Comparison of ENCODE assay signal across 21 cellular contexts in genomic region chr12:11847539-11847938, GRCh38.
"Had no signal": no experiment of that assay in that cellular context is flagged by ENCODE, and none has a peak within 500 bp of the region (broad histone marks: within the 10 kb centered on the region; RNA-seq: fewer than 3 reads in every experiment).

No MANE protein-coding gene starts in this region.

- DNase-seq: activated CD4-positive, alpha-beta T cell treated with anti-CD3 and anti-CD28 coated beads, Interleukin-2, amount 50 U/mL, for 4 hours; activated gamma-delta T cell; activated T-cell treated with anti-CD3 and anti-CD28 coated beads, Interleukin-2, amount 50 U/mL, for 4 hours; anterior cingulate cortex; brain microvascular endothelial cell; cerebellar nuclear complex; effector memory CD8-positive, alpha-beta T cell; erythroblast; gastrocnemius medialis; heart left ventricle; immature natural killer cell; midbrain; ovary; stomach; SW 1271; T-helper 9 cell had no signal

- H3K4me3 ChIP-seq: gastrocnemius medialis, heart left ventricle, lung, neural progenitor cell, ovary, stomach, thoracic aorta had no signal

- ATAC-seq: activated CD4-positive, CD25-positive, alpha-beta regulatory T cell treated with anti-CD3 and anti-CD28 coated beads, Interleukin-2, amount 50 U/mL, for 24 hours; activated T-cell treated with anti-CD3 and anti-CD28 coated beads, Interleukin-2, amount 50 U/mL, for 4 hours; effector memory CD8-positive, alpha-beta T cell; gastrocnemius medialis; heart left ventricle; sciatic nerve had no signal

- H3K9ac ChIP-seq: neural progenitor cell had no signal

- H3K4me2 ChIP-seq: neural progenitor cell had no signal

- H3K4me1 ChIP-seq: gastrocnemius medialis, neural progenitor cell had no signal

- H3K4me3 Mint-ChIP-seq: activated T-cell treated with anti-CD3 and anti-CD28 coated beads, Interleukin-2, amount 50 U/mL, for 4 hours; effector memory CD8-positive, alpha-beta T cell; immature natural killer cell; neural progenitor cell had no signal

- H3K36me3 ChIP-seq: gastrocnemius medialis, neural progenitor cell, ovary had no signal

- H3K27ac ChIP-seq: brain microvascular endothelial cell, gastrocnemius medialis, neural progenitor cell, ovary, stomach, thoracic aorta had no signal

- H3K9me3 Mint-ChIP-seq: activated T-cell treated with anti-CD3 and anti-CD28 coated beads, Interleukin-2, amount 50 U/mL, for 4 hours; effector memory CD8-positive, alpha-beta T cell; immature natural killer cell; neural progenitor cell had no signal

- H3K27me3 Mint-ChIP-seq: effector memory CD8-positive, alpha-beta T cell had no signal

- H3K27me3 ChIP-seq: brain microvascular endothelial cell, gastrocnemius medialis, heart left ventricle, neural progenitor cell, ovary, stomach had no signal

- H3K9me3 ChIP-seq: gastrocnemius medialis, heart left ventricle, ovary, stomach, thoracic aorta had no signal

- H2AFZ ChIP-seq: neural progenitor cell had no signal

- H3K27ac Mint-ChIP-seq: effector memory CD8-positive, alpha-beta T cell; neural progenitor cell had no signal
